9 cellular contexts compared by ENCODE assay signal in the genomic region with DNA sequence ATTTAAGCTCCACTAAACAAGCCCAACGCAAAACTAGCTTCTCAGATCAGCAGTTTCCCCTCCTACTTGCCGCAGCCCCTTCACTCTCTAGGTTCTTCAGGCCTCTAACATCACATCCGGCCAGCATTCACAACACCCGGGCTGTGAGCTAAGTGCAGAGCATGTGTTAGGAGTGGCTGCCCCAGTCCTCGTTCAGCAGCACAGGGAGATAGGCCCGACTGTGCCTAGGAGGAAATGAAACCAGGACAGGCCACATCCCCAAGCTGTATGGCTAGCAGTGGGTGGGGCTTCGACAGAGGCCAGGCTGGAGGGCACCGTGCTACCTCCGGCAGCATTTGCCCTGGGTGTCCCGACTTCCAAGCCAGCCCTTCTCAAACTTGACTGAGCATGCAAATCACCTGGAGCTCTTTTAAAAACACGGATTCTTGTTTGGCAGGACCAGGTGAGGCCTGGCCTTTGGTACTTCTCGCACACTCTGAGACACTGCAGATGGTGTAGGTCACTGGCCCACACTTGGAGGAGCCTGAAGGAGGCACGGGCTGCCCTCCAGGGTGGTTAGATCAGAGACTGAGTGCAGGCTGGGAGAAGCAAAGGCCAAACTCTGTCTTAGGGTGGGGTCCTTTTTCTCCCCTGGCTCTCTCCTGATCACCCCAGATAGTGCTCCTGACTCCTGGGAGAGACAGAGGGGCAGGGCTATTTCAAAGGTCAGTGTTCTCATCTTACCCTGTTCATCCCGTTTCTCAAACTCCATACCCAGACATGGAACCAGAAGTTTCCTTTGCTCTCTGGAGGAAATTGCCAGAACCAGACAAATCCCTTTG.
DNase-seq lines count a peak whose midpoint lies in the region; ATAC-seq and TF ChIP-seq lines count a peak whose summit lies in the region.
"Had no signal": no experiment of that assay in that cellular context is flagged by ENCODE, and none has a peak within 500 bp of the region (broad histone marks: within the 10 kb centered on the region; RNA-seq: fewer than 3 reads in every experiment).

No MANE protein-coding gene starts in this region.

- peak overlapping the region; percentile 4 to 67 (median 62); a peak in 19 of 22 replicates for H3K9ac ChIP-seq in BLaER1 treated with 17β-estradiol and CSF1 and Interleukin-3, amounts not matched to agents 10 nM and 100 nM

- 0 out of 20 replicates have a peak overlapping the region, but pooled peaks of 1 of the 10 experiments have one; percentile 21 for H3K4me3 ChIP-seq in BLaER1 treated with 17β-estradiol and CSF1 and Interleukin-3, amounts not matched to agents 10 nM and 100 nM
- H3K4me3 ChIP-seq in esophagus squamous epithelium = no peak overlapping the region
- H3K4me3 ChIP-seq: skin epidermis had no signal

- WGBS in esophagus squamous epithelium, 2 donors = 37 to 64% methylated on average over 3 to 10 of the region's 14 CpGs

- peak overlapping the region; percentile 35 to 76 (median 64); a peak in 21 of 22 replicates for H3K27ac ChIP-seq in BLaER1 treated with 17β-estradiol and CSF1 and Interleukin-3, amounts not matched to agents 10 nM and 100 nM
- H3K27ac ChIP-seq in esophagus squamous epithelium = no peak overlapping the region
- H3K27ac ChIP-seq: skin epidermis had no signal

- no peaks in the 10 kb centered on the region for H3K9me3 ChIP-seq in BLaER1 treated with 17β-estradiol and CSF1 and Interleukin-3, amounts not matched to agents 10 nM and 100 nM (replicated peaks in 1 of 11)
- no peaks in the 10 kb centered on the region for H3K9me3 ChIP-seq in esophagus squamous epithelium

- H3K4me1 ChIP-seq in BLaER1 treated with 17β-estradiol and CSF1 and Interleukin-3, amounts not matched to agents 10 nM and 100 nM = peaks cover 19 to 42% (median 35%) of the 10 kb centered on the region in 10 experiments
- peaks cover 0 to 11% (median 4%) of the 10 kb centered on the region in 3 donors for H3K4me1 ChIP-seq in esophagus squamous epithelium

- no peaks in the 10 kb centered on the region for H3K4me1 Mint-ChIP-seq in stimulated activated effector memory CD8-positive, alpha-beta T cell treated with anti-CD3 and anti-CD28 coated beads, Interleukin-12 subunit alpha, Interleukin-12 subunit beta, amount 100 ng/mL, for 72 hours

- peaks cover 0 to 6% (median 0%) of the 10 kb centered on the region in 11 experiments; a peak in 2 of 22 replicates for H4K20me1 ChIP-seq in BLaER1 treated with 17β-estradiol and CSF1 and Interleukin-3, amounts not matched to agents 10 nM and 100 nM

- H3K36me3 ChIP-seq in BLaER1 treated with 17β-estradiol and CSF1 and Interleukin-3, amounts not matched to agents 10 nM and 100 nM = peaks cover 0 to 15% (median 6%) of the 10 kb centered on the region in 11 experiments; a peak in 5 of 22 replicates
- no peaks in the 10 kb centered on the region for H3K36me3 ChIP-seq in esophagus squamous epithelium

- no peaks in the 10 kb centered on the region for H3K36me3 Mint-ChIP-seq in stimulated activated effector memory CD8-positive, alpha-beta T cell treated with anti-CD3 and anti-CD28 coated beads, Interleukin-12 subunit alpha, Interleukin-12 subunit beta, amount 100 ng/mL, for 72 hours

- DNase-seq in esophagus squamous epithelium (lab: John Stamatoyannopoulos, UW) (peak; percentile 17), NCI-H2081 treated with DMSO at 0.1 percent for 48 hours (lab: John Stamatoyannopoulos, UW) (no peak), dedifferentiated amniotic fluid mesenchymal stem cell (ENCODE audit: extremely low spot score) (no peak), DMS53 (lab: John Stamatoyannopoulos, UW) (no peak)
- no peak for DNase-seq in stimulated activated effector memory CD8-positive, alpha-beta T cell treated with anti-CD3 and anti-CD28 coated beads, Interleukin-12 subunit alpha, Interleukin-12 subunit beta, amount 100 ng/mL, for 72 hours (ENCODE audit: low spot score in 2 of 2)

- H3K4me3 Mint-ChIP-seq in stimulated activated effector memory CD8-positive, alpha-beta T cell treated with anti-CD3 and anti-CD28 coated beads, Interleukin-12 subunit alpha, Interleukin-12 subunit beta, amount 100 ng/mL, for 72 hours = no peak overlapping the region

- ATAC-seq in GM21360 (IDR thresholded peaks at IDR 0.05; ENCODE audit: unreplicated experiment) (peak; percentile 92), HG03442 (IDR thresholded peaks at IDR 0.05; ENCODE audit: unreplicated experiment) (peak; percentile 95)
- peak; percentile 15 for ATAC-seq in stimulated activated effector memory CD8-positive, alpha-beta T cell treated with anti-CD3 and anti-CD28 coated beads, Interleukin-12 subunit alpha, Interleukin-12 subunit beta, amount 100 ng/mL, for 72 hours

- intact Hi-C loops in esophagus squamous epithelium (cut with DNase I) = no loop called here

- no peak for TF ChIP-seq POLR2A in esophagus squamous epithelium (IDR thresholded peaks at IDR 0.05)

- no peak for TF ChIP-seq CTCF in esophagus squamous epithelium (IDR thresholded peaks at IDR 0.05)

- peak overlapping the region; percentile 70 to 82 (median 77) for H3K4me2 ChIP-seq in BLaER1 treated with 17β-estradiol and CSF1 and Interleukin-3, amounts not matched to agents 10 nM and 100 nM

- H3K27me3 ChIP-seq in BLaER1 treated with 17β-estradiol and CSF1 and Interleukin-3, amounts not matched to agents 10 nM and 100 nM = no peaks in the 10 kb centered on the region
- no peaks in the 10 kb centered on the region for H3K27me3 ChIP-seq in esophagus squamous epithelium

- H3K27ac Mint-ChIP-seq in stimulated activated effector memory CD8-positive, alpha-beta T cell treated with anti-CD3 and anti-CD28 coated beads, Interleukin-12 subunit alpha, Interleukin-12 subunit beta, amount 100 ng/mL, for 72 hours = no peak overlapping the region

- H3K9me3 Mint-ChIP-seq in stimulated activated effector memory CD8-positive, alpha-beta T cell treated with anti-CD3 and anti-CD28 coated beads, Interleukin-12 subunit alpha, Interleukin-12 subunit beta, amount 100 ng/mL, for 72 hours = no peaks in the 10 kb centered on the region

Comparison
In these comparisons a context has a peak if more than half of its experiments do, and no peak if none do; other contexts are left out.
1. H3K27ac ChIP-seq: peak in BLaER1 treated with 17β-estradiol and CSF1 and Interleukin-3, amounts not matched to agents 10 nM and 100 nM (11 of 11); none in esophagus squamous epithelium (0 of 4).
2. ATAC-seq: peak in every context shown above with its lines; median percentile 95 in HG03442; 92 in GM21360; 15 in stimulated activated effector memory CD8-positive, alpha-beta T cell treated with anti-CD3 and anti-CD28 coated beads, Interleukin-12 subunit alpha, Interleukin-12 subunit beta, amount 100 ng/mL, for 72 hours.